Comparison of ENCODE assay signal across 9 cellular contexts in the genomic region with DNA sequence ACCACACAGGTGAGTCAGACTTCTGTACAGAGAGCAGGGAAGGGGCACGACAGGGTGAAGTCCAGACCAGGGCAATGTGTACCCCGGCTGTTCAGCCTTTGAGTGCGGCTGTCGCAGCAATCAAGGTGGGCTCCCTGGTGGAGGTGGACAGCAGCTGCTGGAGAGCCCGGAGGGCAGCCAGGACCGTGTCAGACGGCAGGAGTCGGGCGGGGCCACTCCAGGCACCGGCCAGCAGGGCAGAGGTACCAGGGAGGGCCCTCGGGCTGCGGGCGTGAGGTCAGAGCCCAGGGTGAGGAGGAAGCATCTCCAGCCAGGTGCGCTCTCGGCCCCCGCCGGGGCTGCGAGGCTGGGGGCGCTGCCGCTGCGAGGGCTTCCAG. TPM values are rescaled to one million over a fixed set of nuclear protein-coding genes. Genes with fewer than 3 reads are reported as not detected.
DNase-seq lines count a peak whose midpoint lies in the region; ATAC-seq and TF ChIP-seq lines count a peak whose summit lies in the region.
"Had no signal": no experiment of that assay in that cellular context is flagged by ENCODE, and none has a peak within 500 bp of the region (broad histone marks: within the 10 kb centered on the region; RNA-seq: fewer than 3 reads in every experiment).

No MANE protein-coding gene starts in this region.

- intact Hi-C loops in breast epithelium (cut with DNase I; ENCODE audit: low total_unique reads) = loop anchor here (10.0 kb wide), 1 partner anchor 225 kb away; the partner anchor contains the start of gene TRABD
- intact Hi-C loops in tibial artery (cut with DNase I; ENCODE audit: low total_unique reads) = loop anchor here (10.0 kb wide), 1 partner anchor 345 kb away; the partner anchor contains the start of gene PLXNB2

- H3K36me3 ChIP-seq in Loucy (ENCODE audit: insufficient read depth, low read length) = peaks cover 16% of the 10 kb centered on the region; the same call in 1 of the 2 replicates
- no peaks in the 10 kb centered on the region for H3K36me3 ChIP-seq in breast epithelium
- H3K36me3 ChIP-seq in liver (ENCODE audit: control insufficient read depth in 4 of 4, insufficient read depth in 3 of 4, low read depth in 1 of 4, low read length in 3 of 4) = peaks cover 0 to 13% (median 3%) of the 10 kb centered on the region in 4 donors
- peaks cover 17 to 33% (median 31%) of the 10 kb centered on the region in 3 donors for H3K36me3 ChIP-seq in tibial artery

- peak overlapping the region; percentile 98 for H3K4me2 ChIP-seq in Loucy (ENCODE audit: low read depth, low read length, poor library complexity, severe bottlenecking)

- H3K9ac ChIP-seq in Loucy (ENCODE audit: low read depth, low read length, poor library complexity, severe bottlenecking) (peak overlapping the region; percentile 90), liver (ENCODE audit: low read depth in 1 of 2, low read length in 2 of 2) (peak overlapping the region; percentile 26 to 78)

- H3K4me3 ChIP-seq in Loucy (ENCODE audit: low read length, poor library complexity, severe bottlenecking) (peak overlapping the region; percentile 93), breast epithelium (peak overlapping the region; percentile 73 to 95 (median 92)), liver (ENCODE audit: low read depth in 1 of 3, low read length in 3 of 3) (peak overlapping the region; percentile 40 to 95 (median 87)), tibial artery (peak overlapping the region; percentile 81 to 85)

- H3K27ac ChIP-seq in breast epithelium (peak overlapping the region; percentile 96 to 99), liver (ENCODE audit: low read depth in 1 of 2, low read length in 2 of 2) (peak overlapping the region; percentile 94 to 99), tibial artery (peak overlapping the region; percentile 88 to 89)

- peaks cover 50% of the 10 kb centered on the region for H3K79me2 ChIP-seq in Loucy (ENCODE audit: insufficient read depth, low read length)

- TF ChIP-seq CTCF in Loucy (conservative IDR thresholded peaks at IDR 0.05; ENCODE audit: low read length) (no peak), breast epithelium (IDR thresholded peaks at IDR 0.05) (peak in 1 of 3 donors; percentile 18), liver (IDR thresholded peaks at IDR 0.05; ENCODE audit: low read depth, low read length, missing input control) (no peak), tibial artery (IDR thresholded peaks at IDR 0.05) (no peak)

- H2AFZ ChIP-seq in Loucy (ENCODE audit: low read length) = peak overlapping the region; percentile 84

- no peaks in the 10 kb centered on the region for H3F3A ChIP-seq in Loucy (ENCODE audit: low read depth)

- ATAC-seq in GM19351 (IDR thresholded peaks at IDR 0.05; ENCODE audit: unreplicated experiment) = peak; percentile 11

- H3K27me3 ChIP-seq in Loucy (ENCODE audit: insufficient read depth, low read length, poor library complexity, severe bottlenecking) (no peaks in the 10 kb centered on the region), breast epithelium (no peaks in the 10 kb centered on the region), liver (ENCODE audit: control insufficient read depth in 4 of 4, insufficient read depth in 4 of 4, low read length in 3 of 4) (no peaks in the 10 kb centered on the region), tibial artery (no peaks in the 10 kb centered on the region)

- no peaks in the 10 kb centered on the region for H3K9me2 ChIP-seq in Loucy (replicated peaks; ENCODE audit: low read depth, low read length)

- peaks cover 34% of the 10 kb centered on the region for H4K20me1 ChIP-seq in Loucy (ENCODE audit: insufficient read depth, low read length, poor library complexity, severe bottlenecking)

- DNase-seq in 8988T (peak; percentile 63), breast epithelium (ENCODE audit: low spot score in 2 of 2) (no peak), tibial artery (peak in 1 of 2 donors; percentile 79), CD1c-positive myeloid dendritic cell (ENCODE audit: extremely low spot score) (no peak), foreskin melanocyte (no peak)

- H3K9me3 ChIP-seq in Loucy (ENCODE audit: insufficient read depth, low read depth, low read length) (no peaks in the 10 kb centered on the region), breast epithelium (no peaks in the 10 kb centered on the region), liver (ENCODE audit: control insufficient read depth in 4 of 4, low read length in 3 of 4) (no peaks in the 10 kb centered on the region), tibial artery (no peaks in the 10 kb centered on the region)

- H3K4me1 ChIP-seq in Loucy (ENCODE audit: insufficient read depth, low read length, poor library complexity, severe bottlenecking) (peaks cover 31% of the 10 kb centered on the region), breast epithelium (peaks cover 33 to 38% of the 10 kb centered on the region in 2 donors), liver (ENCODE audit: control insufficient read depth in 4 of 4, insufficient read depth in 4 of 4, low read length in 3 of 4) (peaks cover 26 to 61% (median 50%) of the 10 kb centered on the region in 4 donors), tibial artery (peaks cover 0 to 62% (median 27%) of the 10 kb centered on the region in 4 donors)

- no peak for TF ChIP-seq POLR2A in breast epithelium (IDR thresholded peaks at IDR 0.05)

- WGBS in liver = 3% methylated on average over 21 of the region's 21 CpGs

- peak in 1 of 2 donors; percentile 14 for TF ChIP-seq RAD21 in liver (IDR thresholded peaks at IDR 0.05)

TF ChIP-seq in liver, 16 proteins besides CTCF, POLR2A, EP300 and RAD21:
- TF ChIP-seq RXRA (IDR thresholded peaks at IDR 0.05) (peak in 1 of 2 donors; percentile 69), SP1 (IDR thresholded peaks at IDR 0.05) (peak; percentile 54), HNF4G (IDR thresholded peaks at IDR 0.05) (peak; percentile 57), TAF1 (conservative IDR thresholded peaks at IDR 0.05) (no peak), NR2F2 (IDR thresholded peaks at IDR 0.05) (no peak), HNF4A (conservative IDR thresholded peaks at IDR 0.05) (peak; percentile 84 to 88), MAX (IDR thresholded peaks at IDR 0.05) (no peak)
- TF ChIP-seq, protein P1, sequence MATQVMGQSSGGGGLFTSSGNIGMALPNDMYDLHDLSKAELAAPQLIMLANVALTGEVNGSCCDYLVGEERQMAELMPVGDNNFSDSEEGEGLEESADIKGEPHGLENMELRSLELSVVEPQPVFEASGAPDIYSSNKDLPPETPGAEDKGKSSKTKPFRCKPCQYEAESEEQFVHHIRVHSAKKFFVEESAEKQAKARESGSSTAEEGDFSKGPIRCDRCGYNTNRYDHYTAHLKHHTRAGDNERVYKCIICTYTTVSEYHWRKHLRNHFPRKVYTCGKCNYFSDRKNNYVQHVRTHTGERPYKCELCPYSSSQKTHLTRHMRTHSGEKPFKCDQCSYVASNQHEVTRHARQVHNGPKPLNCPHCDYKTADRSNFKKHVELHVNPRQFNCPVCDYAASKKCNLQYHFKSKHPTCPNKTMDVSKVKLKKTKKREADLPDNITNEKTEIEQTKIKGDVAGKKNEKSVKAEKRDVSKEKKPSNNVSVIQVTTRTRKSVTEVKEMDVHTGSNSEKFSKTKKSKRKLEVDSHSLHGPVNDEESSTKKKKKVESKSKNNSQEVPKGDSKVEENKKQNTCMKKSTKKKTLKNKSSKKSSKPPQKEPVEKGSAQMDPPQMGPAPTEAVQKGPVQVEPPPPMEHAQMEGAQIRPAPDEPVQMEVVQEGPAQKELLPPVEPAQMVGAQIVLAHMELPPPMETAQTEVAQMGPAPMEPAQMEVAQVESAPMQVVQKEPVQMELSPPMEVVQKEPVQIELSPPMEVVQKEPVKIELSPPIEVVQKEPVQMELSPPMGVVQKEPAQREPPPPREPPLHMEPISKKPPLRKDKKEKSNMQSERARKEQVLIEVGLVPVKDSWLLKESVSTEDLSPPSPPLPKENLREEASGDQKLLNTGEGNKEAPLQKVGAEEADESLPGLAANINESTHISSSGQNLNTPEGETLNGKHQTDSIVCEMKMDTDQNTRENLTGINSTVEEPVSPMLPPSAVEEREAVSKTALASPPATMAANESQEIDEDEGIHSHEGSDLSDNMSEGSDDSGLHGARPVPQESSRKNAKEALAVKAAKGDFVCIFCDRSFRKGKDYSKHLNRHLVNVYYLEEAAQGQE (IDR thresholded peaks at IDR 0.05) = no peak
- TF ChIP-seq, protein P2, sequence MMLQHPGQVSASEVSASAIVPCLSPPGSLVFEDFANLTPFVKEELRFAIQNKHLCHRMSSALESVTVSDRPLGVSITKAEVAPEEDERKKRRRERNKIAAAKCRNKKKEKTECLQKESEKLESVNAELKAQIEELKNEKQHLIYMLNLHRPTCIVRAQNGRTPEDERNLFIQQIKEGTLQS (IDR thresholded peaks at IDR 0.05) = peak; percentile 60
TF ChIP-seq in liver: peak in this region for 5.

RNA-seq across cellular contexts. Expression of gene PIM3, which starts 0.8 kb away (rescaled TPM):
- 10 to 100 TPM; 63.0 to 92.1 (median 87.1) TPM for total RNA-seq in breast epithelium
- 10 to 100 TPM; 14.5 to 33.8 TPM for total RNA-seq in liver
- 10 to 100 TPM; 22.3 to 44.0 TPM for polyA plus RNA-seq in liver

RNA-seq across cellular contexts. Expression of gene CRELD2, which starts 41.3 kb away (rescaled TPM):
- total RNA-seq in breast epithelium (10 to 100 TPM; 20.6 to 59.3 (median 39.5) TPM), liver (10 to 100 TPM; 17.2 to 98.1 TPM)
- polyA plus RNA-seq in liver = 10 to 100 TPM; 34.2 to 80.0 TPM

RNA-seq across cellular contexts. Expression of gene ALG12, which starts 41.5 kb away (rescaled TPM):
- total RNA-seq in breast epithelium = 10 to 100 TPM; 16.6 to 22.4 (median 19.7) TPM
- total RNA-seq in liver = 10 to 100 TPM; 10.4 to 20.2 TPM
- 10 to 100 TPM; 12.5 to 15.6 TPM for polyA plus RNA-seq in liver

RNA-seq across cellular contexts. Expression of gene IL17REL, which starts 52.8 kb away (rescaled TPM):
- total RNA-seq in breast epithelium (not detected), liver (under 1 TPM in 1 of 2 donors, not detected in 1; under 0.01 TPM)
- not detected for polyA plus RNA-seq in liver
- total RNA-seq: lung microvascular endothelial cell had no signal
